ENCODE assay signal across 11 cellular contexts in genomic region chr16:24036038-24036543, GRCh38.
A peak's percentile ranks its signal among the peaks of the same experiment; 100 is the strongest.
DNase-seq lines count a peak whose midpoint lies in the region; ATAC-seq and TF ChIP-seq lines count a peak whose summit lies in the region.
"Had no signal": no experiment of that assay in that cellular context is flagged by ENCODE, and none has a peak within 500 bp of the region (broad histone marks: within the 10 kb centered on the region; RNA-seq: fewer than 3 reads in every experiment).

No MANE protein-coding gene starts in this region.

- H3K27me3 ChIP-seq in BLaER1 = no peaks in the 10 kb centered on the region
- no peaks in the 10 kb centered on the region for H3K27me3 ChIP-seq in CD8-positive, alpha-beta T cell (ENCODE audit: insufficient read depth, low read length)
- no peaks in the 10 kb centered on the region for H3K27me3 ChIP-seq in naive thymus-derived CD4-positive, alpha-beta T cell (ENCODE audit: control insufficient read depth in 2 of 2, insufficient read depth in 2 of 2, low read length in 2 of 2)

- DNase-seq in CD8-positive, alpha-beta T cell = no peak
- DNase-seq in T-helper 17 cell (no peak), SIG-M5 treated with dmso at 0.1 percent for 504 hours (lab: John Stamatoyannopoulos, UW; ENCODE audit: unreplicated experiment) (no peak), NCI-H1436 treated with DMSO at 0.1 percent for 48 hours (lab: John Stamatoyannopoulos, UW) (no peak), HEK293T (ENCODE audit: extremely low spot score) (no peak)
- no peak for DNase-seq in naive thymus-derived CD4-positive, alpha-beta T cell
- DNase-seq: NCI-H1048 had no signal

- peak overlapping the region; percentile 68; the same call in 1 of the 2 replicates for H3K4me2 ChIP-seq in BLaER1
- H3K4me2 ChIP-seq: PC-9, SK-N-SH had no signal

- H3K9ac ChIP-seq in BLaER1 = no peak overlapping the region
- H3K9ac ChIP-seq: SK-N-SH had no signal

- no peaks in the 10 kb centered on the region for H4K20me1 ChIP-seq in BLaER1

- H3K4me3 ChIP-seq in BLaER1 = no peak overlapping the region
- H3K4me3 ChIP-seq in CD8-positive, alpha-beta T cell (ENCODE audit: low read depth, low read length) = no peak overlapping the region
- H3K4me3 ChIP-seq in naive thymus-derived CD4-positive, alpha-beta T cell (ENCODE audit: low read length) = peak overlapping the region; percentile 5
- H3K4me3 ChIP-seq: PC-9 had no signal

- peak overlapping the region; percentile 78 for H3K4me3 Mint-ChIP-seq in CD8-positive, alpha-beta T cell
- peak overlapping the region; percentile 87 for H3K4me3 Mint-ChIP-seq in T-helper 17 cell
- H3K4me3 Mint-ChIP-seq in naive thymus-derived CD4-positive, alpha-beta T cell = peak overlapping the region in 3 of 10 donors; percentile 51 to 92 (median 68)

- intact Hi-C loops in CD8-positive, alpha-beta T cell (cut with DNase I, micrococcal nuclease) = loop anchor here (1.0 to 2.0 kb wide), 7 partner anchors 22 to 357 kb away; partner anchors contain the start of gene PLK1 (in 1 of the 2)
- intact Hi-C loops in naive thymus-derived CD4-positive, alpha-beta T cell (cut with micrococcal nuclease) = loop anchor here (1.0 to 2.0 kb wide), 7 partner anchors 22 to 479 kb away; partner anchors contain the start of genes EARS2 (in 1 of the 2) and UBFD1 (in 1 of the 2)

- H3K27ac Mint-ChIP-seq in CD8-positive, alpha-beta T cell = no peak overlapping the region
- H3K27ac Mint-ChIP-seq in T-helper 17 cell = peak overlapping the region; percentile 89
- peak overlapping the region in 4 of 9 donors; percentile 19 to 92 (median 38) for H3K27ac Mint-ChIP-seq in naive thymus-derived CD4-positive, alpha-beta T cell

- POLR2A ChIA-PET in CD8-positive, alpha-beta T cell (lab: Charles Lee) = interaction anchor here (1.0 to 1.4 kb wide), 3 partner anchors 9 to 232 kb away, joined by 3 to 4 read pairs (median 3); no protein-coding TSS in a partner anchor
- POLR2A ChIA-PET in naive thymus-derived CD4-positive, alpha-beta T cell (lab: Charles Lee) = interaction anchor here (0.8 to 1.7 kb wide), 2 partner anchors 166 to 233 kb away, joined by 3 to 6 read pairs; no protein-coding TSS in a partner anchor
- POLR2A ChIA-PET in HEK293T (lab: Yijun Ruan, JAX) = no interaction called here

- H3K4me1 Mint-ChIP-seq in CD8-positive, alpha-beta T cell (ENCODE audit: low read depth) = peaks cover 53% of the 10 kb centered on the region
- peaks cover 49% of the 10 kb centered on the region for H3K4me1 Mint-ChIP-seq in T-helper 17 cell
- H3K4me1 Mint-ChIP-seq in naive thymus-derived CD4-positive, alpha-beta T cell = peaks cover 27 to 56% (median 49%) of the 10 kb centered on the region in 7 donors

- H3K9me3 ChIP-seq in BLaER1 (no peaks in the 10 kb centered on the region), T-helper 17 cell (ENCODE audit: control insufficient read depth, low read length, poor library complexity, severe bottlenecking) (no peaks in the 10 kb centered on the region)
- no peaks in the 10 kb centered on the region for H3K9me3 ChIP-seq in CD8-positive, alpha-beta T cell (ENCODE audit: low read length)
- H3K9me3 ChIP-seq in naive thymus-derived CD4-positive, alpha-beta T cell (ENCODE audit: control insufficient read depth in 2 of 3, low read length in 3 of 3) = no peaks in the 10 kb centered on the region
- H3K9me3 ChIP-seq: SK-N-SH had no signal

- TF ChIP-seq CTCF in CD8-positive, alpha-beta T cell (IDR thresholded peaks at IDR 0.05) = no peak

- CTCF ChIA-PET in CD8-positive, alpha-beta T cell (lab: Charles Lee) = interaction anchor here (0.5 to 8.8 kb wide), 31 partner anchors 9 to 469 kb away, joined by 3 to 243 read pairs (median 4); no protein-coding TSS in a partner anchor
- CTCF ChIA-PET in naive thymus-derived CD4-positive, alpha-beta T cell (lab: Charles Lee) = interaction anchor here (0.5 to 9.2 kb wide), 15 partner anchors 10 to 262 kb away, joined by 3 to 138 read pairs (median 5); no protein-coding TSS in a partner anchor
- CTCF ChIA-PET in HEK293T (lab: Yijun Ruan, JAX) = interaction anchor here (0.5 to 0.9 kb wide), 5 partner anchors 232 to 501 kb away, joined by 3 to 4 read pairs (median 4); no protein-coding TSS in a partner anchor

- H3K27me3 Mint-ChIP-seq in CD8-positive, alpha-beta T cell (ENCODE audit: low read depth) = no peaks in the 10 kb centered on the region
- no peaks in the 10 kb centered on the region for H3K27me3 Mint-ChIP-seq in T-helper 17 cell
- H3K27me3 Mint-ChIP-seq in naive thymus-derived CD4-positive, alpha-beta T cell = no peaks in the 10 kb centered on the region

- H3K27ac ChIP-seq in BLaER1 = no peak overlapping the region
- H3K27ac ChIP-seq in CD8-positive, alpha-beta T cell (ENCODE audit: low read depth, low read length) = no peak overlapping the region
- no peak overlapping the region for H3K27ac ChIP-seq in naive thymus-derived CD4-positive, alpha-beta T cell (ENCODE audit: low read depth, low read length)
- H3K27ac ChIP-seq: PC-9 had no signal

- H3K4me1 ChIP-seq in BLaER1 = peaks cover 32% of the 10 kb centered on the region
- peaks cover 55% of the 10 kb centered on the region for H3K4me1 ChIP-seq in CD8-positive, alpha-beta T cell (ENCODE audit: insufficient read depth, low read length)
- peaks cover 14 to 41% of the 10 kb centered on the region in 2 donors for H3K4me1 ChIP-seq in naive thymus-derived CD4-positive, alpha-beta T cell (ENCODE audit: control insufficient read depth in 2 of 2, insufficient read depth in 2 of 2, low read length in 2 of 2)

- no peak for ATAC-seq in CD8-positive, alpha-beta T cell
- no peak for ATAC-seq in T-helper 17 cell
- ATAC-seq in naive thymus-derived CD4-positive, alpha-beta T cell = no peak
- no peak for ATAC-seq in GM18498 (IDR thresholded peaks at IDR 0.05; ENCODE audit: unreplicated experiment)

- peaks cover 57% of the 10 kb centered on the region for H3K36me3 Mint-ChIP-seq in CD8-positive, alpha-beta T cell
- H3K36me3 Mint-ChIP-seq in T-helper 17 cell (ENCODE audit: low read depth) = peaks cover 12% of the 10 kb centered on the region
- peaks cover 14 to 46% (median 38%) of the 10 kb centered on the region in 5 donors for H3K36me3 Mint-ChIP-seq in naive thymus-derived CD4-positive, alpha-beta T cell

- peaks cover 2% of the 10 kb centered on the region for H3K9me3 Mint-ChIP-seq in CD8-positive, alpha-beta T cell
- H3K9me3 Mint-ChIP-seq in naive thymus-derived CD4-positive, alpha-beta T cell = peaks cover 0 to 6% (median 0%) of the 10 kb centered on the region in 11 donors

- H3K36me3 ChIP-seq in BLaER1 = no peaks in the 10 kb centered on the region; the same call in 1 of the 2 replicates
- H3K36me3 ChIP-seq in CD8-positive, alpha-beta T cell (ENCODE audit: insufficient read depth, low read length) = no peaks in the 10 kb centered on the region
- peaks cover 0 to 37% (median 5%) of the 10 kb centered on the region in 3 experiments for H3K36me3 ChIP-seq in naive thymus-derived CD4-positive, alpha-beta T cell (ENCODE audit: control insufficient read depth in 2 of 3, insufficient read depth in 3 of 3, low read length in 3 of 3)

TF ChIP-seq in HEK293T, 16 proteins besides CTCF, POLR2A, EP300 and RAD21:
- no peak for TF ChIP-seq PKNOX1 (IDR thresholded peaks at IDR 0.05)
- TF ChIP-seq HDGF (IDR thresholded peaks at IDR 0.05; ENCODE audit: borderline replicate concordance) = no peak
- no peak for TF ChIP-seq SP1 (IDR thresholded peaks at IDR 0.05)
- TF ChIP-seq BHLHE40 (IDR thresholded peaks at IDR 0.05; ENCODE audit: borderline replicate concordance) = no peak
- no peak for TF ChIP-seq FOXK2 (IDR thresholded peaks at IDR 0.05)
- no peak for TF ChIP-seq NFRKB (IDR thresholded peaks at IDR 0.05)
- TF ChIP-seq SUZ12 (IDR thresholded peaks at IDR 0.05) = no peak
- no peak for TF ChIP-seq FOXA1 (IDR thresholded peaks at IDR 0.05)
- no peak for TF ChIP-seq ELF4 (IDR thresholded peaks at IDR 0.05)
- no peak for TF ChIP-seq ZNF384 (IDR thresholded peaks at IDR 0.05)
- no peak for TF ChIP-seq ARNT (IDR thresholded peaks at IDR 0.05)
- no peak for TF ChIP-seq L3MBTL2 (conservative IDR thresholded peaks at IDR 0.05)
TF ChIP-seq in HEK293T: peak in this region for 0.
